Comparison of ENCODE assay signal across 8 cellular contexts in genomic region chr12:130335517-130336392, GRCh38. TPM values are rescaled to one million over a fixed set of nuclear protein-coding genes. Genes with fewer than 3 reads are reported as not detected.
DNase-seq lines count a peak whose midpoint lies in the region; ATAC-seq, FAIRE-seq and TF ChIP-seq lines count a peak whose summit lies in the region.

No MANE protein-coding gene starts in this region.

- BruUV-seq in Panc1 (replicated peaks; lab: Mats Ljungman, UMichigan): no TSS peak

- H3K27me3 Mint-ChIP-seq in nephron (ENCODE audit: low read depth): peaks cover 40% of the 10 kb centered on the region

- no peak overlapping the region for H3K4me3 ChIP-seq in Jurkat, Clone E6-1 (ENCODE audit: low read length)
- H3K4me3 ChIP-seq in Panc1 (ENCODE audit: low read depth in 2 of 2, low read length in 2 of 2): no peak overlapping the region

- no peak overlapping the region for H3K4me3 Mint-ChIP-seq in nephron

- TF ChIP-seq CTCF in Panc1 (IDR thresholded peaks at IDR 0.05): peak; percentile 67
- peak; percentile 73 to 87 (median 78) for TF ChIP-seq CTCF in nephron (IDR thresholded peaks at IDR 0.05; ENCODE audit: unreplicated experiment in 3 of 3)

- H3K27ac Mint-ChIP-seq in nephron: no peak overlapping the region

- no peaks in the 10 kb centered on the region for H3K36me3 Mint-ChIP-seq in nephron (ENCODE audit: low read depth)

- no peaks in the 10 kb centered on the region for H3K9me3 ChIP-seq in Panc1 (ENCODE audit: control insufficient read depth, insufficient read depth, low read depth, low read length)

- no peaks in the 10 kb centered on the region for H3K4me1 Mint-ChIP-seq in nephron

- H3K36me3 ChIP-seq in Panc1 (ENCODE audit: control insufficient read depth, insufficient read depth, low read length): no peaks in the 10 kb centered on the region

- ATAC-seq in Panc1: peak; percentile 78
- no peak for ATAC-seq in HG02763 (IDR thresholded peaks at IDR 0.05; ENCODE audit: unreplicated experiment)

- no peaks in the 10 kb centered on the region; the same call in 1 of the 2 replicates for H3K27me3 ChIP-seq in Panc1 (ENCODE audit: control insufficient read depth, insufficient read depth, low read length)

- POLR2A ChIA-PET in Panc1 (lab: Charles Lee): no interaction called here

- DNase-seq in activated T-cell treated with anti-CD3 and anti-CD28 coated beads for 24 hours (ENCODE audit: low read depth): peak; percentile 5
- no peak for DNase-seq in activated T-cell treated with anti-CD3 and anti-CD28 coated beads, Interleukin-2, amount 50 U/mL, for 1 hour
- DNase-seq in Jurkat, Clone E6-1 (ENCODE audit: low read depth, low spot score): peak; percentile 58
- peak; percentile 17 for DNase-seq in Panc1 (ENCODE audit: low read depth, low spot score)
- no peak for DNase-seq in ureter (ENCODE audit: low spot score)

- intact Hi-C loops in Panc1 (cut with micrococcal nuclease; ENCODE audit: unreplicated experiment): loop anchor here (1.0 to 5.0 kb wide), 2 partner anchors 287 to 303 kb away; no protein-coding TSS in a partner anchor

- in situ Hi-C loops in Panc1 (cut with HindIII; ENCODE audit: low pct_unique_long_range_greater_than_20kb, low sequenced_read_pairs): no loop called here

- CTCF ChIA-PET in Panc1 (lab: Charles Lee): interaction anchor here (1.5 kb wide), 1 partner anchor 309 kb away, joined by 6 read pairs; no protein-coding TSS in a partner anchor

- no peak overlapping the region for H3K27ac ChIP-seq in Panc1 (ENCODE audit: low read length)

- no peaks in the 10 kb centered on the region; the same call in 1 of the 2 replicates for H3K4me1 ChIP-seq in Panc1 (ENCODE audit: control insufficient read depth, insufficient read depth, low read length)

- peak; percentile 80 for FAIRE-seq in endometrium (lab: Jason Lieb, UNC)

- H3K9me3 Mint-ChIP-seq in nephron: no peaks in the 10 kb centered on the region

RNA-seq across cellular contexts. Expression of gene PIWIL1, which starts 1.9 kb away (rescaled TPM):
- polyA plus RNA-seq in Jurkat, Clone E6-1 (2012; ENCODE audit: insufficient read depth, insufficient read length): not detected
- total RNA-seq in Panc1 (2021; ENCODE audit: unreplicated experiment): not detected
- polyA plus RNA-seq in Panc1 (2012; ENCODE audit: insufficient read length): 0.07 TPM
- total RNA-seq in ureter: not detected

Comparison
In these comparisons a context has a peak if more than half of its experiments do, and no peak if none do; other contexts are left out.
1. DNase-seq: peak in activated T-cell treated with anti-CD3 and anti-CD28 coated beads for 24 hours (single experiment), Jurkat, Clone E6-1 (single experiment) and Panc1 (single experiment); none in activated T-cell treated with anti-CD3 and anti-CD28 coated beads, Interleukin-2, amount 50 U/mL, for 1 hour (single experiment) and ureter (single experiment).